Comparison of ENCODE assay signal across 11 cellular contexts in genomic region chr4:168796362-168797106, GRCh38.
DNase-seq lines count a peak whose midpoint lies in the region; ATAC-seq and TF ChIP-seq lines count a peak whose summit lies in the region.
"Had no signal": no experiment of that assay in that cellular context is flagged by ENCODE, and none has a peak within 500 bp of the region (broad histone marks: within the 10 kb centered on the region; RNA-seq: fewer than 3 reads in every experiment).

No MANE protein-coding gene starts in this region.

- intact Hi-C loops in left lung (cut with DNase I) (no loop called here), vagina (cut with DNase I) (no loop called here)

- H3K4me3 ChIP-seq in cardiac fibroblast (replicated peaks in 1 of 2; ENCODE audit: low read depth in 2 of 2, low read length in 2 of 2), result no peak overlapping the region
- H3K4me3 ChIP-seq in left lung, result no peak overlapping the region
- no peak overlapping the region for H3K4me3 ChIP-seq in vagina

- TF ChIP-seq POLR2A in vagina (IDR thresholded peaks at IDR 0.05), result no peak

- no peak for TF ChIP-seq CTCF in cardiac fibroblast (IDR thresholded peaks at IDR 0.05; ENCODE audit: low read depth, low read length)
- TF ChIP-seq CTCF in left lung (IDR thresholded peaks at IDR 0.05), result no peak
- no peak for TF ChIP-seq CTCF in vagina (IDR thresholded peaks at IDR 0.05)

- no peak overlapping the region for H3K27ac ChIP-seq in left lung
- H3K27ac ChIP-seq in vagina, result peak overlapping the region; percentile 9
- H3K27ac ChIP-seq: 22Rv1 had no signal

- H3K36me3 ChIP-seq in left lung, result no peaks in the 10 kb centered on the region
- no peaks in the 10 kb centered on the region for H3K36me3 ChIP-seq in vagina

- DNase-seq in DMS 273 (lab: John Stamatoyannopoulos, UW; ENCODE audit: unreplicated experiment) (peak; percentile 15), DMS 273 treated with DMSO at 0.1 percent for 48 hours (lab: John Stamatoyannopoulos, UW) (no peak), cardiac fibroblast (ENCODE audit: low read depth in 2 of 2) (peak; percentile 64 to 85), left lung (no peak), vagina (ENCODE audit: extremely low spot score in 2 of 2) (no peak), Ammon's horn (ENCODE audit: low spot score) (no peak)
- no peak for DNase-seq in activated naive CD4-positive, alpha-beta T cell treated with anti-CD3 and anti-CD28 coated beads, Interleukin-2, amount 50 U/mL, for 16 hours
- no peak for DNase-seq in NK-92 treated with Interleukin-12 subunit alpha and Interleukin-12 subunit beta, amount 100 ng/mL, for 24 hours (lab: John Stamatoyannopoulos, UW)
- DNase-seq: erythroblast, NCI-H2081 had no signal

- H3K27me3 ChIP-seq in left lung, result no peaks in the 10 kb centered on the region
- H3K27me3 ChIP-seq in vagina, result no peaks in the 10 kb centered on the region

- H3K4me1 ChIP-seq in left lung (peaks cover 0 to 7% of the 10 kb centered on the region in 2 donors), vagina (peaks cover 5% of the 10 kb centered on the region)

- H3K9me3 ChIP-seq in left lung (no peaks in the 10 kb centered on the region), vagina (no peaks in the 10 kb centered on the region)

- ATAC-seq in left lung, result peak; percentile 72

Comparison
In these comparisons a context has a peak if more than half of its experiments do, and no peak if none do; other contexts are left out.
1. DNase-seq: peak in DMS 273 (single experiment) and cardiac fibroblast (2 of 2); none in DMS 273 treated with DMSO at 0.1 percent for 48 hours (single experiment), left lung (0 of 2), vagina (0 of 2), Ammon's horn (single experiment), activated naive CD4-positive, alpha-beta T cell treated with anti-CD3 and anti-CD28 coated beads, Interleukin-2, amount 50 U/mL, for 16 hours (single experiment) and NK-92 treated with Interleukin-12 subunit alpha and Interleukin-12 subunit beta, amount 100 ng/mL, for 24 hours (single experiment).